8 cellular contexts compared by ENCODE assay signal in the genomic region with DNA sequence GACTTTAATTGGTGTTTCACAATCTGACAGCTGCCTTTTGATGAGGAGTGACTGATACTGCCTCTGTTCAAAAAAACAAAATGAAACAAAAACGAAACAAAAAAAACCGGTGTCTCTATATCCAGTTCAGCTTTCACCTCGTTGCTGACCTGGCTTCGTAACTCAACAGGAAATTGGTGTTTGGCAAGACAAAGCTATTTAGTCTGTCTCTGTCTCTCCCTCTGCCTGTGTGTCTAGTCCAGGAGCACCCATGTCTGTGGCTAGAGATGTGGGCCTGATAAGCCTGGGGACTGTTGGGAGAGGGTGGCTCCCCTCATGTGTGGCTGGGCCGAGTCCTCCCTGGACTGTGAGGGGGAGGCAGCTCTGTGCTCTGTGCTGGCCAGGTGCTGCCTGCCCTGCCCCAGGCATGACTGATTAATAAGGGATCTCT. TPM values are rescaled to one million over a fixed set of nuclear protein-coding genes. Genes with fewer than 3 reads are reported as not detected.
DNase-seq lines count a peak whose midpoint lies in the region; TF ChIP-seq lines count a peak whose summit lies in the region.

No MANE protein-coding gene starts in this region.

- peak overlapping the region; percentile 13 for H3K27ac ChIP-seq in cardiac muscle cell
- peak overlapping the region; percentile 85 for H3K27ac ChIP-seq in VCaP
- peak overlapping the region; percentile 37 for H3K27ac ChIP-seq in vagina

- H3K27me3 ChIP-seq in cardiac muscle cell (no peaks in the 10 kb centered on the region), vagina (no peaks in the 10 kb centered on the region)

- DNase-seq in cardiac muscle cell (ENCODE audit: low read depth in 1 of 2, low spot score in 1 of 2) = peak in 1 of 2 donors; percentile 71
- DNase-seq in cardiac septum (ENCODE audit: low spot score) = no peak
- peak; percentile 96 for DNase-seq in islet precursor cell
- DNase-seq in vagina (ENCODE audit: extremely low spot score in 2 of 2) = no peak
- DNase-seq in NCI-H2227 (lab: John Stamatoyannopoulos, UW; ENCODE audit: unreplicated experiment) = no peak
- DNase-seq in NCI-H2107 (lab: John Stamatoyannopoulos, UW) = no peak
- DNase-seq in NAMALWA (ENCODE audit: low spot score) = no peak

- no peak overlapping the region for H3K4me3 ChIP-seq in cardiac muscle cell
- H3K4me3 ChIP-seq in vagina = peak overlapping the region in 1 of 2 donors; percentile 3

- no peak for TF ChIP-seq POLR2A in vagina (IDR thresholded peaks at IDR 0.05)

- no peaks in the 10 kb centered on the region for H3K36me3 ChIP-seq in cardiac muscle cell
- H3K36me3 ChIP-seq in vagina = no peaks in the 10 kb centered on the region

- TF ChIP-seq CTCF in cardiac muscle cell (IDR thresholded peaks at IDR 0.05; ENCODE audit: low read depth, low read length) (no peak), VCaP (conservative IDR thresholded peaks at IDR 0.05) (no peak), vagina (IDR thresholded peaks at IDR 0.05) (no peak)

- H3K4me1 ChIP-seq in cardiac muscle cell (ENCODE audit: low read depth) (peaks cover 11% of the 10 kb centered on the region), vagina (peaks cover 17% of the 10 kb centered on the region)

- intact Hi-C loops in cardiac septum (cut with DNase I) (no loop called here), vagina (cut with DNase I) (no loop called here)

- H3K9me3 ChIP-seq in cardiac muscle cell (ENCODE audit: low read depth) = no peaks in the 10 kb centered on the region
- no peaks in the 10 kb centered on the region for H3K9me3 ChIP-seq in vagina

RNA-seq across cellular contexts. Expression of gene CACNA1C, which starts 11.3 kb away (rescaled TPM):
- total RNA-seq in cardiac muscle cell = 53.9 and 77.8 TPM in 2 replicates
- 30.4 and 40.8 TPM in 2 replicates for polyA plus RNA-seq in cardiac muscle cell
- 182 TPM for total RNA-seq in cardiac septum
- 9.8 TPM for total RNA-seq in vagina

RNA-seq across cellular contexts. Expression of gene DCP1B, which starts 59.8 kb away (rescaled TPM):
- total RNA-seq in cardiac muscle cell = 20.3 and 27.8 TPM in 2 replicates
- 27.9 and 43.8 TPM in 2 replicates for polyA plus RNA-seq in cardiac muscle cell
- total RNA-seq in cardiac septum = 2.1 TPM
- 17.4 TPM for total RNA-seq in vagina

Comparison
In these comparisons a context has a peak if more than half of its experiments do, and no peak if none do; other contexts are left out.
1. H3K27ac ChIP-seq: peak in every context shown above with its lines; median percentile 85 in VCaP; 37 in vagina; 13 in cardiac muscle cell.